1 cellular context compared by ENCODE assay signal in the genomic region with DNA sequence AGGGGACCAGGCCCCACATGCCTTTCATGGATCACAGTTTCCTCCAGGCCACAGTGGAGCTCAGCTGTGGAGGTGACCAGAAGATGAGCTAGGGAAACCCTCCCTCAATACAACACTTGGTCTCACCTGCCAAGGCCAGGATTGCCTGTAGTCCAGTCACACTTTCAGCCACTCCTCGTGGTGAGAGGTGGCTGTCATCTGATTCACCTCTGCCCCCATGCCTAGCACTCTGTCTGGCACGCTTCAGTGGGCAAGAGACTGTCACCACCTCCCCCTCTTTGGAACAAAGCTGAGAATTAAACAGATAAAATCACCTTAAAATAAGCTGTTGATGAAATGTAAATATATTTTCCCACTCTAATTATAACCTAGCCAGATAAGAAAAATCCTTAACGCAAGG.
TF ChIP-seq lines count a peak whose summit lies in the region.

No MANE protein-coding gene starts in this region.

TF ChIP-seq in WTC11, 78 proteins besides CTCF, POLR2A, EP300 and RAD21 (continued from another document):
- TF ChIP-seq, protein P1, sequence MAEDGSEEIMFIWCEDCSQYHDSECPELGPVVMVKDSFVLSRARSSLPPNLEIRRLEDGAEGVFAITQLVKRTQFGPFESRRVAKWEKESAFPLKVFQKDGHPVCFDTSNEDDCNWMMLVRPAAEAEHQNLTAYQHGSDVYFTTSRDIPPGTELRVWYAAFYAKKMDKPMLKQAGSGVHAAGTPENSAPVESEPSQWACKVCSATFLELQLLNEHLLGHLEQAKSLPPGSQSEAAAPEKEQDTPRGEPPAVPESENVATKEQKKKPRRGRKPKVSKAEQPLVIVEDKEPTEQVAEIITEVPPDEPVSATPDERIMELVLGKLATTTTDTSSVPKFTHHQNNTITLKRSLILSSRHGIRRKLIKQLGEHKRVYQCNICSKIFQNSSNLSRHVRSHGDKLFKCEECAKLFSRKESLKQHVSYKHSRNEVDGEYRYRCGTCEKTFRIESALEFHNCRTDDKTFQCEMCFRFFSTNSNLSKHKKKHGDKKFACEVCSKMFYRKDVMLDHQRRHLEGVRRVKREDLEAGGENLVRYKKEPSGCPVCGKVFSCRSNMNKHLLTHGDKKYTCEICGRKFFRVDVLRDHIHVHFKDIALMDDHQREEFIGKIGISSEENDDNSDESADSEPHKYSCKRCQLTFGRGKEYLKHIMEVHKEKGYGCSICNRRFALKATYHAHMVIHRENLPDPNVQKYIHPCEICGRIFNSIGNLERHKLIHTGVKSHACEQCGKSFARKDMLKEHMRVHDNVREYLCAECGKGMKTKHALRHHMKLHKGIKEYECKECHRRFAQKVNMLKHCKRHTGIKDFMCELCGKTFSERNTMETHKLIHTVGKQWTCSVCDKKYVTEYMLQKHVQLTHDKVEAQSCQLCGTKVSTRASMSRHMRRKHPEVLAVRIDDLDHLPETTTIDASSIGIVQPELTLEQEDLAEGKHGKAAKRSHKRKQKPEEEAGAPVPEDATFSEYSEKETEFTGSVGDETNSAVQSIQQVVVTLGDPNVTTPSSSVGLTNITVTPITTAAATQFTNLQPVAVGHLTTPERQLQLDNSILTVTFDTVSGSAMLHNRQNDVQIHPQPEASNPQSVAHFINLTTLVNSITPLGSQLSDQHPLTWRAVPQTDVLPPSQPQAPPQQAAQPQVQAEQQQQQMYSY (CRISPR knock-in tag; IDR thresholded peaks at IDR 0.05), result no peak
- no peak for TF ChIP-seq ZNF281 (CRISPR knock-in tag; IDR thresholded peaks at IDR 0.05)
- no peak for TF ChIP-seq SMAD4 (CRISPR knock-in tag; IDR thresholded peaks at IDR 0.05)
- no peak for TF ChIP-seq ZSCAN18 (CRISPR knock-in tag; IDR thresholded peaks at IDR 0.05)
- TF ChIP-seq RELA (CRISPR knock-in tag; IDR thresholded peaks at IDR 0.05; ENCODE audit: borderline replicate concordance), result no peak
- TF ChIP-seq ZNF423 (CRISPR knock-in tag; IDR thresholded peaks at IDR 0.05), result no peak
